ENCODE assay signal across 22 cellular contexts in the genomic region with DNA sequence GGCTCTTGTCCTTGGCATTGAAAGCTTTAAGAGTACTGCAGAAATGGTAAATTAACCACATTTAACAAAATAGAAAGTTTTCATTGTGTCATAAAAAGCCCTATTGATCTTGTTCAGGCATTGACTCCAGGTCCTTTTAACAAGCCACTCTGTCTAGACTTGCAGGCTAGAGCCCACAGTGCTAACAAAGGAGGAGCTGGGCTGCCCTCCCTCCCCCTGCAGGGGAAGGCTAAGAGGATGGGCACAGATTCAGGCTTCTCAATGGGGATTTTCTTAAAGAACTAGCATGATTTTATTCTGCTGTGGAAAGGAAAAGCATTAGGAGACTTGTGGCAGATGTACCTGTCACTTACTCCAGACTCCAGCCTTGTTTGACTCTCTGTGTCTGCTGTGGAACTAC.
DNase-seq lines count a peak whose midpoint lies in the region; ATAC-seq lines count a peak whose summit lies in the region.
"Had no signal": no experiment of that assay in that cellular context is flagged by ENCODE, and none has a peak within 500 bp of the region (broad histone marks: within the 10 kb centered on the region; RNA-seq: fewer than 3 reads in every experiment).

No MANE protein-coding gene starts in this region.

- no peak overlapping the region for H3K27ac ChIP-seq in neuronal stem cell (replicated peaks; ENCODE audit: low read length)
- H3K27ac ChIP-seq: cardiac muscle cell, hepatocyte, suprapubic skin, uterus had no signal

- peaks cover 0 to 5% of the 10 kb centered on the region in 2 donors for H3K4me1 ChIP-seq in neuronal stem cell (ENCODE audit: control insufficient read depth in 2 of 2, insufficient read depth in 1 of 2, low read depth in 1 of 2, low read length in 2 of 2)
- H3K4me1 ChIP-seq: suprapubic skin, uterus had no signal

- ATAC-seq in HG02588 (IDR thresholded peaks at IDR 0.05; ENCODE audit: unreplicated experiment) = no peak
- ATAC-seq: activated CD8-positive, alpha-beta T cell treated with anti-CD3 and anti-CD28 coated beads for 36 hours; sciatic nerve; SK-N-SH treated with all-trans-retinoic acid at 6 μM for 48 hours had no signal

- H2AFZ ChIP-seq in neuronal stem cell (ENCODE audit: low read length) = no peak overlapping the region
- H2AFZ ChIP-seq: hepatocyte had no signal

- no peak overlapping the region for H3K18ac ChIP-seq in neuronal stem cell (ENCODE audit: low read length)

- H3K14ac ChIP-seq in neuronal stem cell (ENCODE audit: low read length) = no peak overlapping the region

- DNase-seq in NCI-H2107 treated with DMSO at 0.1 percent for 48 hours (lab: John Stamatoyannopoulos, UW; ENCODE audit: unreplicated experiment) = peak; percentile 24
- no peak for DNase-seq in NCI-H2107 (lab: John Stamatoyannopoulos, UW)
- peak; percentile 83 for DNase-seq in NCI-H187 treated with DMSO at 0.1 percent for 48 hours (lab: John Stamatoyannopoulos, UW)
- peak; percentile 3 for DNase-seq in cerebellar cortex (ENCODE audit: low spot score)
- DNase-seq in neuronal stem cell (ENCODE audit: low spot score) = peak; percentile 24
- DNase-seq in HuH-7 (ENCODE audit: low spot score) = no peak
- no peak for DNase-seq in glomerular visceral epithelial cell (ENCODE audit: extremely low spot score)
- DNase-seq: activated CD4-positive, CD25-positive, alpha-beta regulatory T cell; activated CD8-positive, alpha-beta T cell treated with anti-CD3 and anti-CD28 coated beads for 36 hours; activated naive CD4-positive, alpha-beta T cell; dermis blood vessel endothelial cell; GF-D8; KBM-7; RPMI8226; uterus had no signal

- no peaks in the 10 kb centered on the region for H3K27me3 ChIP-seq in neuronal stem cell (ENCODE audit: control insufficient read depth in 3 of 3, insufficient read depth in 3 of 3, low read depth in 1 of 3, low read length in 3 of 3)
- H3K27me3 ChIP-seq: cardiac muscle cell, hepatocyte, suprapubic skin, uterus had no signal

- H3K9me3 ChIP-seq in neuronal stem cell (replicated peaks in 1 of 2; ENCODE audit: control insufficient read depth in 2 of 2, insufficient read depth in 1 of 2, low read depth in 1 of 2, low read length in 2 of 2) = no peaks in the 10 kb centered on the region
- H3K9me3 ChIP-seq: suprapubic skin, uterus had no signal

- no peak overlapping the region for H2BK5ac ChIP-seq in neuronal stem cell (ENCODE audit: low read length)

- H3K4me2 ChIP-seq in neuronal stem cell (ENCODE audit: insufficient read depth, low read length, poor library complexity, severe bottlenecking) = no peak overlapping the region
- H3K4me2 ChIP-seq: hepatocyte had no signal

- H3K79me1 ChIP-seq in neuronal stem cell (ENCODE audit: low read depth, low read length) = no peaks in the 10 kb centered on the region

- H3K4me3 ChIP-seq in neuronal stem cell (ENCODE audit: low read length in 2 of 2) = no peak overlapping the region
- H3K4me3 ChIP-seq: cardiac muscle cell, hepatocyte, lung, suprapubic skin, uterus had no signal

- H3K23ac ChIP-seq in neuronal stem cell (ENCODE audit: low read depth, low read length, poor library complexity) = no peak overlapping the region

- H2BK12ac ChIP-seq in neuronal stem cell (ENCODE audit: low read length) = no peak overlapping the region

- no peak overlapping the region for H2BK15ac ChIP-seq in neuronal stem cell (ENCODE audit: low read length)

- no peak overlapping the region for H3K4ac ChIP-seq in neuronal stem cell (ENCODE audit: low read length)

- no peak overlapping the region for H3K9ac ChIP-seq in neuronal stem cell (ENCODE audit: low read depth, low read length, poor library complexity)

- no peak overlapping the region for H2BK120ac ChIP-seq in neuronal stem cell (ENCODE audit: low read depth, low read length)

- no peaks in the 10 kb centered on the region for H3K36me3 ChIP-seq in neuronal stem cell (replicated peaks in 1 of 2; ENCODE audit: control insufficient read depth in 2 of 2, insufficient read depth in 2 of 2, low read length in 2 of 2)
- H3K36me3 ChIP-seq: cardiac muscle cell, suprapubic skin, uterus had no signal

- H2AK5ac ChIP-seq in neuronal stem cell (ENCODE audit: low read depth, low read length) = no peak overlapping the region

- no peak overlapping the region for H4K8ac ChIP-seq in neuronal stem cell (ENCODE audit: low read depth, low read length)

- H4K91ac ChIP-seq in neuronal stem cell (ENCODE audit: low read depth, low read length, poor library complexity) = no peak overlapping the region

Comparison
In these comparisons a context has a peak if more than half of its experiments do, and no peak if none do; other contexts are left out.
1. DNase-seq: peak in NCI-H2107 treated with DMSO at 0.1 percent for 48 hours (single experiment), NCI-H187 treated with DMSO at 0.1 percent for 48 hours (single experiment), cerebellar cortex (single experiment) and neuronal stem cell (single experiment); none in NCI-H2107 (single experiment), HuH-7 (single experiment) and glomerular visceral epithelial cell (single experiment).